In the genomic region with DNA sequence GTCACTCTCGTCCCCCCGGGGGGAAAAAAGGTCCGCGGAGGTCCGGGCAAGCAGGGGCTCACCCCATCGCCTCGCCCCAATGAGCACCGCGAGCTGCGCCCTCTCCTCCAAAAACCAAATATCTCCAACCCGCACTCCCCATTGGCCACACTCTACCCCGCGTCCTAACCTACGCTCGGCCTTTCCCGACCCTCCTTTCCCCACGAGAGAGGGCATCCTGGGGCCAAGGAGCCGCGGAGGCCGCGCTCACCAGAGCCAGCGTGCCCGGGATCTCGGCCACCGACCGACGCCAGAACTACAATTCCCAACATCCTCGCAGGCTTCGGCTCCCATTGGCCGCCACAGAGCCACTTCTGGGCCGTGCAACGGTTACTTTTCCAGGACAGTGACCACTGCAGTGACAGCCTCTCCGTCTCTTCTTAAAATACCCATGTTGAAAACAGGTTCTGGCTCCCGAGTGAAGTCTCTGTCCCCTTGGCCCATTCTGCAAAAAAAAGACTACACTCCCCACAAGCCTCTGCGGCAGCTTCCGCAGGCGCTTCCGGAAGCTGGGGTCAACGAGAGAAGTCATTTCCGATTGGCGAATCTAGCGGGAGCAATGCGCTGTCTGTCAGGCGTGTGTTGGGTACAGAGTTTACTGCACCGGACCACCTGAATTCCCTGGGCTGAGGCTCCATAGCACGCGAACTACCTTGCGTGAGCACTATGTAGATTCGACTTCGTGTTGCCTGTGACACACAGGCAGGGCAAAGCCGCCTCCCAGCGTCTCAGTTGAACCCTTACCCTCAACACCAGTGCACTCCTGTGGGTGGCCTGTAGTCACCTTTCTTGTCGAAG, we compare ENCODE assay signal across 1 cellular context.
A peak's percentile ranks its signal among the peaks of the same experiment; 100 is the strongest.
TF ChIP-seq lines count a peak whose summit lies in the region.

A gene (minus strand): TSS at position 285 of the 837 bp plus-strand sequence. CDS start 15,020 bp downstream, outside the sequence.

TF ChIP-seq in HepG2, 621 proteins besides CTCF, POLR2A, EP300 and RAD21 (continued from another document and continues in another):
- TF ChIP-seq, protein P1, sequence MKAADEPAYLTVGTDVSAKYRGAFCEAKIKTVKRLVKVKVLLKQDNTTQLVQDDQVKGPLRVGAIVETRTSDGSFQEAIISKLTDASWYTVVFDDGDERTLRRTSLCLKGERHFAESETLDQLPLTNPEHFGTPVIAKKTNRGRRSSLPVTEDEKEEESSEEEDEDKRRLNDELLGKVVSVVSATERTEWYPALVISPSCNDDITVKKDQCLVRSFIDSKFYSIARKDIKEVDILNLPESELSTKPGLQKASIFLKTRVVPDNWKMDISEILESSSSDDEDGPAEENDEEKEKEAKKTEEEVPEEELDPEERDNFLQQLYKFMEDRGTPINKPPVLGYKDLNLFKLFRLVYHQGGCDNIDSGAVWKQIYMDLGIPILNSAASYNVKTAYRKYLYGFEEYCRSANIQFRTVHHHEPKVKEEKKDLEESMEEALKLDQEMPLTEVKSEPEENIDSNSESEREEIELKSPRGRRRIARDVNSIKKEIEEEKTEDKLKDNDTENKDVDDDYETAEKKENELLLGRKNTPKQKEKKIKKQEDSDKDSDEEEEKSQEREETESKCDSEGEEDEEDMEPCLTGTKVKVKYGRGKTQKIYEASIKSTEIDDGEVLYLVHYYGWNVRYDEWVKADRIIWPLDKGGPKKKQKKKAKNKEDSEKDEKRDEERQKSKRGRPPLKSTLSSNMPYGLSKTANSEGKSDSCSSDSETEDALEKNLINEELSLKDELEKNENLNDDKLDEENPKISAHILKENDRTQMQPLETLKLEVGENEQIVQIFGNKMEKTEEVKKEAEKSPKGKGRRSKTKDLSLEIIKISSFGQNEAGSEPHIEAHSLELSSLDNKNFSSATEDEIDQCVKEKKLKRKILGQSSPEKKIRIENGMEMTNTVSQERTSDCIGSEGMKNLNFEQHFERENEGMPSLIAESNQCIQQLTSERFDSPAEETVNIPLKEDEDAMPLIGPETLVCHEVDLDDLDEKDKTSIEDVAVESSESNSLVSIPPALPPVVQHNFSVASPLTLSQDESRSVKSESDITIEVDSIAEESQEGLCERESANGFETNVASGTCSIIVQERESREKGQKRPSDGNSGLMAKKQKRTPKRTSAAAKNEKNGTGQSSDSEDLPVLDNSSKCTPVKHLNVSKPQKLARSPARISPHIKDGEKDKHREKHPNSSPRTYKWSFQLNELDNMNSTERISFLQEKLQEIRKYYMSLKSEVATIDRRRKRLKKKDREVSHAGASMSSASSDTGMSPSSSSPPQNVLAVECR (CRISPR knock-in tag; IDR thresholded peaks at IDR 0.05; ENCODE audit: borderline replicate concordance) = peak; percentile 87; the same call in 1 of the 2 replicates
- TF ChIP-seq GABPA (IDR thresholded peaks at IDR 0.05; ENCODE audit: low read depth, low read length) (peak; percentile 90), GABPA (CRISPR knock-in tag; IDR thresholded peaks at IDR 0.05; ENCODE audit: low read depth) (peak; percentile 100), MYNN (CRISPR knock-in tag; IDR thresholded peaks at IDR 0.05; ENCODE audit: low read depth) (peak; percentile 80), ZNF382 (CRISPR knock-in tag; IDR thresholded peaks at IDR 0.05; ENCODE audit: borderline replicate concordance) (no peak), ZNF782 (CRISPR knock-in tag; IDR thresholded peaks at IDR 0.05; ENCODE audit: borderline replicate concordance) (peak; percentile 59; the same call in 1 of the 2 replicates), TBX2 (CRISPR knock-in tag; IDR thresholded peaks at IDR 0.05; ENCODE audit: borderline replicate concordance) (peak; percentile 68), SUZ12 (IDR thresholded peaks at IDR 0.05; ENCODE audit: low read depth, low read length) (peak; percentile 84), ZFX (CRISPR knock-in tag; IDR thresholded peaks at IDR 0.05; ENCODE audit: low read depth) (peak; percentile 96), KLF9 (CRISPR knock-in tag; IDR thresholded peaks at IDR 0.05; ENCODE audit: low read depth) (peak; percentile 20; the same call in 1 of the 2 replicates), PPARG (CRISPR knock-in tag; conservative IDR thresholded peaks at IDR 0.05) (peak; percentile 59; the same call in 1 of the 2 replicates), ATAD3A (CRISPR knock-in tag; IDR thresholded peaks at IDR 0.05) (peak; percentile 75; the same call in 1 of the 2 replicates), ZNF484 (CRISPR knock-in tag; IDR thresholded peaks at IDR 0.05; ENCODE audit: borderline replicate concordance, low read depth) (no peak; the same call in 1 of the 2 replicates), ZNF672 (CRISPR knock-in tag; IDR thresholded peaks at IDR 0.05) (no peak), GTF3A (CRISPR knock-in tag; conservative IDR thresholded peaks at IDR 0.05) (no peak), ZNF3 (CRISPR knock-in tag; IDR thresholded peaks at IDR 0.05) (0 out of 2 replicates have a peak, but pooled peaks have one; percentile 53), ZFP82 (CRISPR knock-in tag; IDR thresholded peaks at IDR 0.05; ENCODE audit: borderline replicate concordance) (peak; percentile 70; the same call in 1 of the 2 replicates), SSRP1 (CRISPR knock-in tag; IDR thresholded peaks at IDR 0.05) (no peak), REPIN1 (CRISPR knock-in tag; IDR thresholded peaks at IDR 0.05; ENCODE audit: borderline replicate concordance, low read depth) (peak; percentile 65; the same call in 1 of the 2 replicates), ZNF329 (CRISPR knock-in tag; IDR thresholded peaks at IDR 0.05; ENCODE audit: low read depth) (peak; percentile 69), RXRA (CRISPR knock-in tag; IDR thresholded peaks at IDR 0.05) (peak; percentile 62; the same call in 1 of the 2 replicates), CCAR2 (optimal IDR thresholded peaks at IDR 0.05; ENCODE audit: low read depth, low read length) (no peak)
- TF ChIP-seq, protein P2, sequence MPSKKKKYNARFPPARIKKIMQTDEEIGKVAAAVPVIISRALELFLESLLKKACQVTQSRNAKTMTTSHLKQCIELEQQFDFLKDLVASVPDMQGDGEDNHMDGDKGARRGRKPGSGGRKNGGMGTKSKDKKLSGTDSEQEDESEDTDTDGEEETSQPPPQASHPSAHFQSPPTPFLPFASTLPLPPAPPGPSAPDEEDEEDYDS (CRISPR knock-in tag; IDR thresholded peaks at IDR 0.05) = peak; percentile 61
- TF ChIP-seq, protein P3, sequence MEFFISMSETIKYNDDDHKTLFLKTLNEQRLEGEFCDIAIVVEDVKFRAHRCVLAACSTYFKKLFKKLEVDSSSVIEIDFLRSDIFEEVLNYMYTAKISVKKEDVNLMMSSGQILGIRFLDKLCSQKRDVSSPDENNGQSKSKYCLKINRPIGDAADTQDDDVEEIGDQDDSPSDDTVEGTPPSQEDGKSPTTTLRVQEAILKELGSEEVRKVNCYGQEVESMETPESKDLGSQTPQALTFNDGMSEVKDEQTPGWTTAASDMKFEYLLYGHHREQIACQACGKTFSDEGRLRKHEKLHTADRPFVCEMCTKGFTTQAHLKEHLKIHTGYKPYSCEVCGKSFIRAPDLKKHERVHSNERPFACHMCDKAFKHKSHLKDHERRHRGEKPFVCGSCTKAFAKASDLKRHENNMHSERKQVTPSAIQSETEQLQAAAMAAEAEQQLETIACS (CRISPR knock-in tag; IDR thresholded peaks at IDR 0.05) = no peak
- TF ChIP-seq, protein P4, sequence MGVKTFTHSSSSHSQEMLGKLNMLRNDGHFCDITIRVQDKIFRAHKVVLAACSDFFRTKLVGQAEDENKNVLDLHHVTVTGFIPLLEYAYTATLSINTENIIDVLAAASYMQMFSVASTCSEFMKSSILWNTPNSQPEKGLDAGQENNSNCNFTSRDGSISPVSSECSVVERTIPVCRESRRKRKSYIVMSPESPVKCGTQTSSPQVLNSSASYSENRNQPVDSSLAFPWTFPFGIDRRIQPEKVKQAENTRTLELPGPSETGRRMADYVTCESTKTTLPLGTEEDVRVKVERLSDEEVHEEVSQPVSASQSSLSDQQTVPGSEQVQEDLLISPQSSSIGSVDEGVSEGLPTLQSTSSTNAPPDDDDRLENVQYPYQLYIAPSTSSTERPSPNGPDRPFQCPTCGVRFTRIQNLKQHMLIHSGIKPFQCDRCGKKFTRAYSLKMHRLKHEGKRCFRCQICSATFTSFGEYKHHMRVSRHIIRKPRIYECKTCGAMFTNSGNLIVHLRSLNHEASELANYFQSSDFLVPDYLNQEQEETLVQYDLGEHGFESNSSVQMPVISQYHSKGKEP (CRISPR knock-in tag; IDR thresholded peaks at IDR 0.05) = peak; percentile 35; the same call in 1 of the 2 replicates
- TF ChIP-seq, protein P5, sequence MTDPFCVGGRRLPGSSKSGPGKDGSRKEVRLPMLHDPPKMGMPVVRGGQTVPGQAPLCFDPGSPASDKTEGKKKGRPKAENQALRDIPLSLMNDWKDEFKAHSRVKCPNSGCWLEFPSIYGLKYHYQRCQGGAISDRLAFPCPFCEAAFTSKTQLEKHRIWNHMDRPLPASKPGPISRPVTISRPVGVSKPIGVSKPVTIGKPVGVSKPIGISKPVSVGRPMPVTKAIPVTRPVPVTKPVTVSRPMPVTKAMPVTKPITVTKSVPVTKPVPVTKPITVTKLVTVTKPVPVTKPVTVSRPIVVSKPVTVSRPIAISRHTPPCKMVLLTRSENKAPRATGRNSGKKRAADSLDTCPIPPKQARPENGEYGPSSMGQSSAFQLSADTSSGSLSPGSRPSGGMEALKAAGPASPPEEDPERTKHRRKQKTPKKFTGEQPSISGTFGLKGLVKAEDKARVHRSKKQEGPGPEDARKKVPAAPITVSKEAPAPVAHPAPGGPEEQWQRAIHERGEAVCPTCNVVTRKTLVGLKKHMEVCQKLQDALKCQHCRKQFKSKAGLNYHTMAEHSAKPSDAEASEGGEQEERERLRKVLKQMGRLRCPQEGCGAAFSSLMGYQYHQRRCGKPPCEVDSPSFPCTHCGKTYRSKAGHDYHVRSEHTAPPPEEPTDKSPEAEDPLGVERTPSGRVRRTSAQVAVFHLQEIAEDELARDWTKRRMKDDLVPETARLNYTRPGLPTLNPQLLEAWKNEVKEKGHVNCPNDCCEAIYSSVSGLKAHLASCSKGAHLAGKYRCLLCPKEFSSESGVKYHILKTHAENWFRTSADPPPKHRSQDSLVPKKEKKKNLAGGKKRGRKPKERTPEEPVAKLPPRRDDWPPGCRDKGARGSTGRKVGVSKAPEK (CRISPR knock-in tag; IDR thresholded peaks at IDR 0.05; ENCODE audit: borderline replicate concordance) = no peak
- TF ChIP-seq, protein P6, sequence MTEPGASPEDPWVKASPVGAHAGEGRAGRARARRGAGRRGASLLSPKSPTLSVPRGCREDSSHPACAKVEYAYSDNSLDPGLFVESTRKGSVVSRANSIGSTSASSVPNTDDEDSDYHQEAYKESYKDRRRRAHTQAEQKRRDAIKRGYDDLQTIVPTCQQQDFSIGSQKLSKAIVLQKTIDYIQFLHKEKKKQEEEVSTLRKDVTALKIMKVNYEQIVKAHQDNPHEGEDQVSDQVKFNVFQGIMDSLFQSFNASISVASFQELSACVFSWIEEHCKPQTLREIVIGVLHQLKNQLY (CRISPR knock-in tag; IDR thresholded peaks at IDR 0.05) = 0 out of 2 replicates have a peak, but pooled peaks have one; percentile 26
- TF ChIP-seq, protein P7, sequence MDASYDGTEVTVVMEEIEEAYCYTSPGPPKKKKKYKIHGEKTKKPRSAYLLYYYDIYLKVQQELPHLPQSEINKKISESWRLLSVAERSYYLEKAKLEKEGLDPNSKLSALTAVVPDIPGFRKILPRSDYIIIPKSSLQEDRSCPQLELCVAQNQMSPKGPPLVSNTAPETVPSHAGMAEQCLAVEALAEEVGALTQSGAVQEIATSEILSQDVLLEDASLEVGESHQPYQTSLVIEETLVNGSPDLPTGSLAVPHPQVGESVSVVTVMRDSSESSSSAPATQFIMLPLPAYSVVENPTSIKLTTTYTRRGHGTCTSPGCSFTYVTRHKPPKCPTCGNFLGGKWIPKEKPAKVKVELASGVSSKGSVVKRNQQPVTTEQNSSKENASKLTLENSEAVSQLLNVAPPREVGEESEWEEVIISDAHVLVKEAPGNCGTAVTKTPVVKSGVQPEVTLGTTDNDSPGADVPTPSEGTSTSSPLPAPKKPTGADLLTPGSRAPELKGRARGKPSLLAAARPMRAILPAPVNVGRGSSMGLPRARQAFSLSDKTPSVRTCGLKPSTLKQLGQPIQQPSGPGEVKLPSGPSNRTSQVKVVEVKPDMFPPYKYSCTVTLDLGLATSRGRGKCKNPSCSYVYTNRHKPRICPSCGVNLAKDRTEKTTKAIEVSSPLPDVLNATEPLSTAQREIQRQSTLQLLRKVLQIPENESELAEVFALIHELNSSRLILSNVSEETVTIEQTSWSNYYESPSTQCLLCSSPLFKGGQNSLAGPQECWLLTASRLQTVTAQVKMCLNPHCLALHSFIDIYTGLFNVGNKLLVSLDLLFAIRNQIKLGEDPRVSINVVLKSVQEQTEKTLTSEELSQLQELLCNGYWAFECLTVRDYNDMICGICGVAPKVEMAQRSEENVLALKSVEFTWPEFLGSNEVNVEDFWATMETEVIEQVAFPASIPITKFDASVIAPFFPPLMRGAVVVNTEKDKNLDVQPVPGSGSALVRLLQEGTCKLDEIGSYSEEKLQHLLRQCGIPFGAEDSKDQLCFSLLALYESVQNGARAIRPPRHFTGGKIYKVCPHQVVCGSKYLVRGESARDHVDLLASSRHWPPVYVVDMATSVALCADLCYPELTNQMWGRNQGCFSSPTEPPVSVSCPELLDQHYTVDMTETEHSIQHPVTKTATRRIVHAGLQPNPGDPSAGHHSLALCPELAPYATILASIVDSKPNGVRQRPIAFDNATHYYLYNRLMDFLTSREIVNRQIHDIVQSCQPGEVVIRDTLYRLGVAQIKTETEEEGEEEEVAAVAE (CRISPR knock-in tag; IDR thresholded peaks at IDR 0.05; ENCODE audit: borderline replicate concordance) = peak; percentile 97
- TF ChIP-seq, protein P8, sequence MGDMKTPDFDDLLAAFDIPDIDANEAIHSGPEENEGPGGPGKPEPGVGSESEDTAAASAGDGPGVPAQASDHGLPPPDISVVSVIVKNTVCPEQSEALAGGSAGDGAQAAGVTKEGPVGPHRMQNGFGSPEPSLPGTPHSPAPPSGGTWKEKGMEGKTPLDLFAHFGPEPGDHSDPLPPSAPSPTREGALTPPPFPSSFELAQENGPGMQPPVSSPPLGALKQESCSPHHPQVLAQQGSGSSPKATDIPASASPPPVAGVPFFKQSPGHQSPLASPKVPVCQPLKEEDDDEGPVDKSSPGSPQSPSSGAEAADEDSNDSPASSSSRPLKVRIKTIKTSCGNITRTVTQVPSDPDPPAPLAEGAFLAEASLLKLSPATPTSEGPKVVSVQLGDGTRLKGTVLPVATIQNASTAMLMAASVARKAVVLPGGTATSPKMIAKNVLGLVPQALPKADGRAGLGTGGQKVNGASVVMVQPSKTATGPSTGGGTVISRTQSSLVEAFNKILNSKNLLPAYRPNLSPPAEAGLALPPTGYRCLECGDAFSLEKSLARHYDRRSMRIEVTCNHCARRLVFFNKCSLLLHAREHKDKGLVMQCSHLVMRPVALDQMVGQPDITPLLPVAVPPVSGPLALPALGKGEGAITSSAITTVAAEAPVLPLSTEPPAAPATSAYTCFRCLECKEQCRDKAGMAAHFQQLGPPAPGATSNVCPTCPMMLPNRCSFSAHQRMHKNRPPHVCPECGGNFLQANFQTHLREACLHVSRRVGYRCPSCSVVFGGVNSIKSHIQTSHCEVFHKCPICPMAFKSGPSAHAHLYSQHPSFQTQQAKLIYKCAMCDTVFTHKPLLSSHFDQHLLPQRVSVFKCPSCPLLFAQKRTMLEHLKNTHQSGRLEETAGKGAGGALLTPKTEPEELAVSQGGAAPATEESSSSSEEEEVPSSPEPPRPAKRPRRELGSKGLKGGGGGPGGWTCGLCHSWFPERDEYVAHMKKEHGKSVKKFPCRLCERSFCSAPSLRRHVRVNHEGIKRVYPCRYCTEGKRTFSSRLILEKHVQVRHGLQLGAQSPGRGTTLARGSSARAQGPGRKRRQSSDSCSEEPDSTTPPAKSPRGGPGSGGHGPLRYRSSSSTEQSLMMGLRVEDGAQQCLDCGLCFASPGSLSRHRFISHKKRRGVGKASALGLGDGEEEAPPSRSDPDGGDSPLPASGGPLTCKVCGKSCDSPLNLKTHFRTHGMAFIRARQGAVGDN (CRISPR knock-in tag; IDR thresholded peaks at IDR 0.05) = peak; percentile 95
